Comparison of ENCODE assay signal across 9 cellular contexts in genomic region chr10:93352638-93353383, GRCh38.
DNase-seq lines count a peak whose midpoint lies in the region; ATAC-seq and TF ChIP-seq lines count a peak whose summit lies in the region.
"Had no signal": no experiment of that assay in that cellular context is flagged by ENCODE, and none has a peak within 500 bp of the region (broad histone marks: within the 10 kb centered on the region; RNA-seq: fewer than 3 reads in every experiment).

No MANE protein-coding gene starts in this region.

- TF ChIP-seq CTCF in GM10266 (IDR thresholded peaks at IDR 0.05; ENCODE audit: control insufficient read depth, insufficient read depth, low read depth, missing control alignments), result peak; percentile 48

- H3K4me3 Mint-ChIP-seq in naive thymus-derived CD4-positive, alpha-beta T cell, result no peak overlapping the region
- H3K4me3 Mint-ChIP-seq: effector memory CD8-positive, alpha-beta T cell had no signal

- in situ Hi-C loops in ACHN (cut with HindIII; ENCODE audit: low pct_ligation_motif_present, low pct_unique_long_range_greater_than_20kb, low sequenced_read_pairs), result no loop called here

- no peak for ATAC-seq in naive thymus-derived CD4-positive, alpha-beta T cell
- ATAC-seq: effector memory CD8-positive, alpha-beta T cell had no signal

- H3K4me1 Mint-ChIP-seq in naive thymus-derived CD4-positive, alpha-beta T cell, result peaks cover 0 to 3% (median 0%) of the 10 kb centered on the region in 7 donors

- POLR2A ChIA-PET in naive thymus-derived CD4-positive, alpha-beta T cell (lab: Charles Lee), result no interaction called here

- H3K9me3 ChIP-seq in naive thymus-derived CD4-positive, alpha-beta T cell (ENCODE audit: control insufficient read depth in 2 of 3, low read length in 3 of 3), result no peaks in the 10 kb centered on the region

- H3K4me3 ChIP-seq in naive thymus-derived CD4-positive, alpha-beta T cell (ENCODE audit: low read length), result no peak overlapping the region

- DNase-seq in ACHN (peak; percentile 61), GM10266 (ENCODE audit: extremely low spot score) (peak; percentile 60), NCI-H69 (lab: John Stamatoyannopoulos, UW) (peak; percentile 40), dedifferentiated amniotic fluid mesenchymal stem cell (ENCODE audit: extremely low spot score) (peak; percentile 62), H4 (ENCODE audit: low spot score) (no peak), occipital lobe (lab: John Stamatoyannopoulos, UW) (no peak), ureter (ENCODE audit: low spot score) (no peak)
- peak in 7 of 9 donors; percentile 16 to 53 (median 47) for DNase-seq in naive thymus-derived CD4-positive, alpha-beta T cell

- H3K4me1 ChIP-seq in naive thymus-derived CD4-positive, alpha-beta T cell (ENCODE audit: control insufficient read depth in 2 of 2, insufficient read depth in 2 of 2, low read length in 2 of 2), result no peaks in the 10 kb centered on the region

- no peaks in the 10 kb centered on the region for H3K36me3 ChIP-seq in naive thymus-derived CD4-positive, alpha-beta T cell (ENCODE audit: control insufficient read depth in 2 of 3, insufficient read depth in 3 of 3, low read length in 3 of 3)

- H3K36me3 Mint-ChIP-seq in naive thymus-derived CD4-positive, alpha-beta T cell, result no peaks in the 10 kb centered on the region

- H3K9me3 Mint-ChIP-seq in naive thymus-derived CD4-positive, alpha-beta T cell, result peaks cover 0 to 1% (median 0%) of the 10 kb centered on the region in 11 donors
- H3K9me3 Mint-ChIP-seq: effector memory CD8-positive, alpha-beta T cell had no signal

- peaks cover 0 to 7% of the 10 kb centered on the region in 2 donors for H3K27me3 ChIP-seq in naive thymus-derived CD4-positive, alpha-beta T cell (ENCODE audit: control insufficient read depth in 2 of 2, insufficient read depth in 2 of 2, low read length in 2 of 2)

- H3K27me3 Mint-ChIP-seq in naive thymus-derived CD4-positive, alpha-beta T cell, result peaks cover 0 to 23% (median 18%) of the 10 kb centered on the region in 5 donors

- intact Hi-C loops in naive thymus-derived CD4-positive, alpha-beta T cell (cut with micrococcal nuclease), result loop anchor here (1.0 to 2.0 kb wide), 8 partner anchors 236 to 510 kb away; no protein-coding TSS in a partner anchor

- CTCF ChIA-PET in naive thymus-derived CD4-positive, alpha-beta T cell (lab: Charles Lee), result interaction anchor here (0.6 to 2.1 kb wide), 7 partner anchors 129 to 468 kb away, joined by 3 to 10 read pairs (median 3); partner anchors contain the start of gene MYOF

- H3K27ac Mint-ChIP-seq in naive thymus-derived CD4-positive, alpha-beta T cell, result no peak overlapping the region
- H3K27ac Mint-ChIP-seq: effector memory CD8-positive, alpha-beta T cell had no signal

- H3K27ac ChIP-seq in naive thymus-derived CD4-positive, alpha-beta T cell (ENCODE audit: low read depth, low read length), result no peak overlapping the region

Comparison
In these comparisons a context has a peak if more than half of its experiments do, and no peak if none do; other contexts are left out.
1. DNase-seq: peak in ACHN (single experiment), GM10266 (single experiment), NCI-H69 (single experiment), dedifferentiated amniotic fluid mesenchymal stem cell (single experiment) and naive thymus-derived CD4-positive, alpha-beta T cell (7 of 9); none in H4 (single experiment), occipital lobe (single experiment) and ureter (single experiment).